ENCODE assay signal across 15 cellular contexts in the genomic region with DNA sequence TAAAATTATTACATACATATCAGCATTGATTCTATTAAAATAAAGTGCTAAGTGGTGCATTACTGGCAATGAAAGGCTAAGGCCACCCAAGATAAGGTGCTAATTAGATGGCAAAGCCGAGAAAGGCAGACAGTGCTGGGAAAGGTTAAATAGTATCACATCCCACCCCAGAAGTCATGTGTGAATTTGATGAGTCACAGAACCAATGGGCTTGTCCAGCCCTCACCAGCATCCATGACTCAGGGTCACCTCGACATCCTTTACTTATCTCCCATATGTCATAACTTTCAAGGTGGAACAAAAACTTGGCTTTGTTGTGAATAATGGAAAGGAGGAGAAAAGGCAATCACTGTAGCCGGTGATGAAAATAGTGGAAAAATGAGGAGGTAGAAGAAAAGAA.
DNase-seq lines count a peak whose midpoint lies in the region; ATAC-seq, FAIRE-seq and TF ChIP-seq lines count a peak whose summit lies in the region.
"Had no signal": no experiment of that assay in that cellular context is flagged by ENCODE, and none has a peak within 500 bp of the region (broad histone marks: within the 10 kb centered on the region; RNA-seq: fewer than 3 reads in every experiment).

No MANE protein-coding gene starts in this region.

- H3K4me2 ChIP-seq in GM23248 (ENCODE audit: unreplicated experiment) (peak overlapping the region; percentile 18), trophoblast cell (ENCODE audit: low read length) (no peak overlapping the region)

- ATAC-seq in HG02571 (IDR thresholded peaks at IDR 0.05; ENCODE audit: unreplicated experiment) (no peak), T-helper 17 cell (no peak)

- H3K9me3 ChIP-seq in GM23248 (ENCODE audit: low read depth) = no peaks in the 10 kb centered on the region
- H3K9me3 ChIP-seq in trophoblast cell (ENCODE audit: insufficient read depth, low read depth, low read length) = no peaks in the 10 kb centered on the region
- no peaks in the 10 kb centered on the region for H3K9me3 ChIP-seq in T-helper 17 cell (ENCODE audit: control insufficient read depth, low read length, poor library complexity, severe bottlenecking)

- H2BK5ac ChIP-seq in trophoblast cell (ENCODE audit: low read depth, low read length, poor library complexity) = no peak overlapping the region

- H4K20me1 ChIP-seq in GM23248 (ENCODE audit: insufficient read depth) = no peaks in the 10 kb centered on the region

- WGBS in GM23248 (ENCODE audit: low coverage in 1 of 2, low lambda C conversion rate in 2 of 2, missing lambda C conversion rate in 2 of 2), 2 experiments = 39 to 49% methylated on average over 3 of the region's 3 CpGs
- no CpG with 5 or more reads among the region's 3 CpGs for WGBS in trophoblast cell (ENCODE audit: extremely low coverage, insufficient coverage, insufficient read length)

- H4K91ac ChIP-seq in trophoblast cell (ENCODE audit: low read depth, low read length) = no peak overlapping the region

- no peak overlapping the region for H2AK5ac ChIP-seq in trophoblast cell (ENCODE audit: low read length)

- no peak overlapping the region for H3K14ac ChIP-seq in trophoblast cell (ENCODE audit: low read length)

- FAIRE-seq in RCC 7860 (lab: Jason Lieb, UNC) = peak; percentile 89

- no peak overlapping the region for H3K23ac ChIP-seq in trophoblast cell (ENCODE audit: low read length)

- no peak overlapping the region for H3K4me3 Mint-ChIP-seq in T-helper 17 cell
- H3K4me3 Mint-ChIP-seq: activated T-helper 1 cell treated with anti-CD3 and anti-CD28 coated beads, Interleukin-12 subunit alpha, Interleukin-12 subunit beta, Interleukin-2, Interleukin-4 antibody, amounts not matched to agents 30 ng/mL and 10 ng/mL and 1 ng/mL, durations not matched to agents 14 hours and 24 hours and 36 hours; brain; endodermal cell had no signal

- H3K4me1 ChIP-seq in GM23248 (ENCODE audit: insufficient read depth) = peaks cover 20% of the 10 kb centered on the region
- H3K4me1 ChIP-seq in trophoblast cell (ENCODE audit: control insufficient read depth in 1 of 2, insufficient read depth in 2 of 2, low read length in 2 of 2) = peaks cover 0 to 9% of the 10 kb centered on the region in 2 experiments

- H3K36me3 ChIP-seq in GM23248 (ENCODE audit: low read depth) (no peaks in the 10 kb centered on the region), trophoblast cell (ENCODE audit: control insufficient read depth in 1 of 2, insufficient read depth in 2 of 2, low read length in 2 of 2) (no peaks in the 10 kb centered on the region)

- H3K79me2 ChIP-seq in GM23248 (ENCODE audit: insufficient read depth) (no peaks in the 10 kb centered on the region), trophoblast cell (ENCODE audit: control insufficient read depth, insufficient read depth, low read length, poor library complexity) (no peaks in the 10 kb centered on the region)

- H3K4ac ChIP-seq in trophoblast cell (ENCODE audit: low read depth, low read length) = no peak overlapping the region

- peaks cover 17% of the 10 kb centered on the region for H3F3A ChIP-seq in GM23248 (ENCODE audit: insufficient read depth)

- TF ChIP-seq CTCF in epithelial cell of esophagus (IDR thresholded peaks at IDR 0.05; ENCODE audit: insufficient read depth, low read depth, low read length, missing control alignments) = no peak

- no peak overlapping the region for H4K12ac ChIP-seq in trophoblast cell (ENCODE audit: low read depth, low read length)

- H3K9me2 ChIP-seq in GM23248 (ENCODE audit: insufficient read depth) = no peaks in the 10 kb centered on the region

- H2BK12ac ChIP-seq in trophoblast cell (ENCODE audit: low read length) = no peak overlapping the region

- no peak overlapping the region for H3K18ac ChIP-seq in trophoblast cell (ENCODE audit: low read length)

- no peak overlapping the region for H3K27ac Mint-ChIP-seq in T-helper 17 cell
- H3K27ac Mint-ChIP-seq: activated T-helper 1 cell treated with anti-CD3 and anti-CD28 coated beads, Interleukin-12 subunit alpha, Interleukin-12 subunit beta, Interleukin-2, Interleukin-4 antibody, amounts not matched to agents 30 ng/mL and 10 ng/mL and 1 ng/mL, durations not matched to agents 14 hours and 24 hours and 36 hours; brain; endodermal cell had no signal

- peak; percentile 86 for DNase-seq in GM23248
- peak; percentile 70 for DNase-seq in RCC 7860 (ENCODE audit: low spot score)
- DNase-seq in epithelial cell of esophagus (ENCODE audit: low read depth) = peak; percentile 75
- DNase-seq in trophoblast cell = peak; percentile 60 to 63
- DNase-seq in NCI-H510A treated with DMSO at 0.1 percent for 48 hours (lab: John Stamatoyannopoulos, UW) = no peak
- DNase-seq in SKM-1 treated with dmso at 0.1 percent for 144 hours (lab: John Stamatoyannopoulos, UW; ENCODE audit: unreplicated experiment) = no peak
- no peak for DNase-seq in T-helper 17 cell
- DNase-seq: endodermal cell, NCI-H1436 treated with DMSO at 0.1 percent for 48 hours, NCI-H526, T1000 had no signal

- H3K4me1 Mint-ChIP-seq in T-helper 17 cell = no peaks in the 10 kb centered on the region

- no peaks in the 10 kb centered on the region for H3K79me1 ChIP-seq in trophoblast cell (ENCODE audit: low read length)

- H3K27ac ChIP-seq in GM23248 (peak overlapping the region; percentile 55), trophoblast cell (ENCODE audit: low read depth, low read length) (no peak overlapping the region)
- H3K27ac ChIP-seq: skin epidermis had no signal

- H2BK120ac ChIP-seq in trophoblast cell (ENCODE audit: insufficient read depth, low read length, poor library complexity) = no peak overlapping the region

- H4K8ac ChIP-seq in trophoblast cell (ENCODE audit: low read depth, low read length) = no peak overlapping the region

- H2AFZ ChIP-seq in GM23248 = no peak overlapping the region
- no peak overlapping the region for H2AFZ ChIP-seq in trophoblast cell (ENCODE audit: insufficient read depth, low read length, poor library complexity)

- in situ Hi-C loops in GM23248 (cut with MboI) = no loop called here

- H3K27me3 ChIP-seq in GM23248 (replicated peaks; ENCODE audit: insufficient read depth) (no peaks in the 10 kb centered on the region), trophoblast cell (ENCODE audit: insufficient read depth, low read length) (no peaks in the 10 kb centered on the region)

- no peaks in the 10 kb centered on the region for H3K36me3 Mint-ChIP-seq in T-helper 17 cell (ENCODE audit: low read depth)
- H3K36me3 Mint-ChIP-seq: brain had no signal

- H3K9ac ChIP-seq in GM23248 (no peak overlapping the region), trophoblast cell (ENCODE audit: low read length) (no peak overlapping the region)

- peaks cover 11% of the 10 kb centered on the region for H3K27me3 Mint-ChIP-seq in T-helper 17 cell
- H3K27me3 Mint-ChIP-seq: brain had no signal

- H3K4me3 ChIP-seq in GM23248 (no peak overlapping the region), epithelial cell of esophagus (ENCODE audit: low read length) (no peak overlapping the region), trophoblast cell (ENCODE audit: low read depth, low read length) (no peak overlapping the region)
- H3K4me3 ChIP-seq: skin epidermis had no signal

Comparison
In these comparisons a context has a peak if more than half of its experiments do, and no peak if none do; other contexts are left out.
1. DNase-seq: peak in GM23248 (single experiment), RCC 7860 (single experiment), epithelial cell of esophagus (single experiment) and trophoblast cell (2 of 2); none in NCI-H510A treated with DMSO at 0.1 percent for 48 hours (single experiment), SKM-1 treated with dmso at 0.1 percent for 144 hours (single experiment) and T-helper 17 cell (0 of 3).